17 cellular contexts compared by ENCODE assay signal in the genomic region with DNA sequence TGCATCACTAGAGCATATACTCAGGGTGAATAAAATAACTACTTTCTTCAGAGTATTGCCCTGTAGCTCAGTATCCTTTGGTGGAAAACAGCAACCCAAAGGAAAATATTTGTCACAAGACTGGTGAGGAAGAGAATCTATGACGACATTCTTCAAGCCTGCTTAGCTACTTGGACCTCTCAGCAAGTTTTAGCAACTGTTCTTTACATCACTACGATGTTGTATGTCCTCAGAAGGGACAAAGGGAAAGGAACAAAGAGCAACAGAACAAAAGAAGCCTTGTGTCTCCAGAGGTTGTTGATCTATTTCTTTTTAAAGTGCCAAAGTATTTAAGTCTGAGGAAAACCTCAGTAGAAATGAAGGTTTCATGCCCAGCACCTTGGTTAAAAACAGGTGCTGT.
DNase-seq lines count a peak whose midpoint lies in the region; FAIRE-seq and TF ChIP-seq lines count a peak whose summit lies in the region.
"Had no signal": no experiment of that assay in that cellular context is flagged by ENCODE, and none has a peak within 500 bp of the region (broad histone marks: within the 10 kb centered on the region; RNA-seq: fewer than 3 reads in every experiment).

No MANE protein-coding gene starts in this region.

- H3K27me3 Mint-ChIP-seq in neural crest cell (ENCODE audit: low read depth): no peaks in the 10 kb centered on the region

- H3K9me3 Mint-ChIP-seq in neural crest cell: no peaks in the 10 kb centered on the region

- no peaks in the 10 kb centered on the region for H3K36me3 Mint-ChIP-seq in neural crest cell (ENCODE audit: low read depth)
- H3K36me3 Mint-ChIP-seq: CD14-positive monocyte had no signal

- peaks cover 45% of the 10 kb centered on the region for H3K4me1 Mint-ChIP-seq in neural crest cell
- H3K4me1 Mint-ChIP-seq: CD14-positive monocyte had no signal

- FAIRE-seq in urothelium cell line (lab: Jason Lieb, UNC): no peak
- FAIRE-seq: GM12892, H54 had no signal

- H3K27ac Mint-ChIP-seq in neural crest cell (ENCODE audit: unreplicated experiment): peak overlapping the region; percentile 57
- H3K27ac Mint-ChIP-seq: CD14-positive monocyte had no signal

- no peak for TF ChIP-seq CTCF in neural crest cell (conservative IDR thresholded peaks at IDR 0.05)

- DNase-seq in astrocyte of the hippocampus (ENCODE audit: low read depth, low spot score) (peak; percentile 10), fibroblast of gingiva (ENCODE audit: low read depth) (peak; percentile 13), neural crest cell (ENCODE audit: low read depth, low spot score) (no peak), urothelium cell line (ENCODE audit: low spot score) (peak; percentile 1), NCI-H2107 treated with DMSO at 0.1 percent for 48 hours (lab: John Stamatoyannopoulos, UW; ENCODE audit: unreplicated experiment) (no peak), midbrain (lab: John Stamatoyannopoulos, UW) (no peak)
- DNase-seq in stimulated activated CD4-positive, alpha-beta T cell treated with anti-CD3 and anti-CD28 coated beads, Interleukin-2, amount 100 ng/mL, for 24 hours: no peak
- DNase-seq: ACHN, AML-193, COR-L47, DMS153, NCI-H1436 treated with DMSO at 0.1 percent for 48 hours, NCI-H2029 treated with DMSO at 0.1 percent for 48 hours, NCI-H2227 treated with DMSO at 0.1 percent for 48 hours had no signal

- H3K4me3 Mint-ChIP-seq in neural crest cell: no peak overlapping the region
- H3K4me3 Mint-ChIP-seq: CD14-positive monocyte had no signal

Comparison
In these comparisons a context has a peak if more than half of its experiments do, and no peak if none do; other contexts are left out.
1. DNase-seq: peak in astrocyte of the hippocampus (single experiment), fibroblast of gingiva (single experiment) and urothelium cell line (single experiment); none in neural crest cell (single experiment), stimulated activated CD4-positive, alpha-beta T cell treated with anti-CD3 and anti-CD28 coated beads, Interleukin-2, amount 100 ng/mL, for 24 hours (0 of 2), NCI-H2107 treated with DMSO at 0.1 percent for 48 hours (single experiment) and midbrain (single experiment).